In genomic region chr1:47810964-47811650, GRCh38 we compare ENCODE assay signal across 28 cellular contexts.
"Had no signal": no experiment of that assay in that cellular context is flagged by ENCODE, and none has a peak within 500 bp of the region (broad histone marks: within the 10 kb centered on the region; RNA-seq: fewer than 3 reads in every experiment).

No MANE protein-coding gene starts in this region.

- H3K27ac Mint-ChIP-seq: activated CD4-positive, alpha-beta memory T cell treated with anti-CD3 and anti-CD28 coated beads for 36 hours; activated CD4-positive, alpha-beta T cell treated with anti-CD3 and anti-CD28 coated beads, Interleukin-2, amount 10 ng/mL, durations not matched to agents 7 days and 5 days; activated naive CD4-positive, alpha-beta T cell treated with anti-CD3 and anti-CD28 coated beads, Interleukin-2, amount 10 ng/mL, durations not matched to agents 7 days and 5 days; activated naive CD8-positive, alpha-beta T cell treated with anti-CD3 and anti-CD28 coated beads for 36 hours; activated T-helper 2 cell treated with anti-CD3 and anti-CD28 coated beads, Interferon-gamma antibody, Interleukin-2, Interleukin-4, amounts not matched to agents 10 μg/mL and 5 μg/mL and 100 μg/mL, durations not matched to agents 14 hours and 24 hours and 36 hours had no signal

- H3K27ac ChIP-seq: brain microvascular endothelial cell, cardiac muscle cell, VCaP had no signal

- H3K4me3 ChIP-seq: cardiac muscle cell had no signal

- ATAC-seq: Panc1, Right ventricle myocardium inferior had no signal

- H3K9me3 ChIP-seq: SK-N-SH had no signal

- DNase-seq: activated CD4-positive, alpha-beta memory T cell treated with anti-CD3 and anti-CD28 coated beads for 36 hours; activated CD4-positive, alpha-beta T cell treated with anti-CD3 and anti-CD28 coated beads, Interleukin-2, amount 10 ng/mL, durations not matched to agents 7 days and 5 days; activated CD4-positive, CD25-positive, alpha-beta regulatory T cell; activated CD8-positive, alpha-beta memory T cell treated with anti-CD3 and anti-CD28 coated beads for 24 hours; activated gamma-delta T cell treated with Interleukin-2 at 50 U/mL for 16 hours; activated naive CD4-positive, alpha-beta T cell treated with anti-CD3 and anti-CD28 coated beads, Interleukin-2, amount 10 ng/mL, durations not matched to agents 7 days and 5 days; activated naive CD8-positive, alpha-beta T cell treated with anti-CD3 and anti-CD28 coated beads for 36 hours; activated T-cell treated with anti-CD3 and anti-CD28 coated beads for 4 hours; activated T-cell treated with anti-CD3 and anti-CD28 coated beads, Interleukin-2, amount 50 U/mL, for 48 hours; brain microvascular endothelial cell; cerebellar nuclear complex; Kasumi-1; NCI-H1092; NCI-H1417 treated with DMSO at 0.1 percent for 48 hours; NCI-H1694 treated with DMSO at 0.1 percent for 48 hours; NCI-H510A; NCI-H526 treated with DMSO at 0.1 percent for 48 hours; NCI-H82; NK-92 treated with Interleukin-12 subunit alpha and Interleukin-12 subunit beta, amount 100 ng/mL, for 24 hours; OCI-M1; RPMI8226; SK-N-SH; T-helper 1 cell had no signal

- H3K36me3 ChIP-seq: brain microvascular endothelial cell, cardiac muscle cell had no signal

- H3K9ac ChIP-seq: SK-N-SH had no signal

- H3K9me3 Mint-ChIP-seq: activated CD4-positive, alpha-beta memory T cell treated with anti-CD3 and anti-CD28 coated beads for 36 hours; activated CD4-positive, alpha-beta T cell treated with anti-CD3 and anti-CD28 coated beads, Interleukin-2, amount 10 ng/mL, durations not matched to agents 7 days and 5 days; activated naive CD4-positive, alpha-beta T cell treated with anti-CD3 and anti-CD28 coated beads, Interleukin-2, amount 10 ng/mL, durations not matched to agents 7 days and 5 days; activated naive CD8-positive, alpha-beta T cell treated with anti-CD3 and anti-CD28 coated beads for 36 hours; activated T-helper 2 cell treated with anti-CD3 and anti-CD28 coated beads, Interferon-gamma antibody, Interleukin-2, Interleukin-4, amounts not matched to agents 10 μg/mL and 5 μg/mL and 100 μg/mL, durations not matched to agents 14 hours and 24 hours and 36 hours had no signal

- H3K4me1 Mint-ChIP-seq: activated CD4-positive, alpha-beta T cell treated with anti-CD3 and anti-CD28 coated beads, Interleukin-2, amount 10 ng/mL, durations not matched to agents 7 days and 5 days; activated naive CD4-positive, alpha-beta T cell treated with anti-CD3 and anti-CD28 coated beads, Interleukin-2, amount 10 ng/mL, durations not matched to agents 7 days and 5 days had no signal

- H3K36me3 Mint-ChIP-seq: activated CD4-positive, alpha-beta memory T cell treated with anti-CD3 and anti-CD28 coated beads for 36 hours; activated naive CD4-positive, alpha-beta T cell treated with anti-CD3 and anti-CD28 coated beads, Interleukin-2, amount 10 ng/mL, durations not matched to agents 7 days and 5 days; activated naive CD8-positive, alpha-beta T cell treated with anti-CD3 and anti-CD28 coated beads for 36 hours had no signal

- H3K4me3 Mint-ChIP-seq: activated CD4-positive, alpha-beta memory T cell treated with anti-CD3 and anti-CD28 coated beads for 36 hours; activated CD4-positive, alpha-beta T cell treated with anti-CD3 and anti-CD28 coated beads, Interleukin-2, amount 10 ng/mL, durations not matched to agents 7 days and 5 days; activated naive CD4-positive, alpha-beta T cell treated with anti-CD3 and anti-CD28 coated beads, Interleukin-2, amount 10 ng/mL, durations not matched to agents 7 days and 5 days; activated naive CD8-positive, alpha-beta T cell treated with anti-CD3 and anti-CD28 coated beads for 36 hours had no signal
